In the genomic region with DNA sequence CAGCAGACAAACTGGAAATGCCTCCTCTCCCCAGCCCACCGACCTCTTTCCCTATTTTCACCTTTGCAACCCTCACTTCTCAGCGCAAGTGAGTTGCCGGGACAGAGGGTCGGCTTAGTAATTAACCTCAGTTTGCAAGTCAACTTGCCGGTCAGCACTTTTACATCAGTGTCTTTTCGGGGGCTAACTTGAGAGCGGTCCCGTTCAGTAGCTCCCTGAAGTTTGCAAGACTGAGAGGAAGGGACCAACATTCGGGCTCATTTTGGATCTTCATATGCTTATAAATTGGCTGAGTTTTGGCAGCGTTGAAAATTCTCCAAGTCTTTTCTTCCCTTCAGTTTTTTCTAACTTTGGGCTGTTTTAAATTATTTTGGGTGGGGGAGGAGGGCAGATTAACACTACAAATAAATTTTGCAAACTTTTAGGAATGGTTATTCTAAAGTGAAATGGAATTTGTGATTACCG, we compare ENCODE assay signal across 8 cellular contexts. TPM values are rescaled to one million over a fixed set of nuclear protein-coding genes. Genes with fewer than 3 reads are reported as not detected.
DNase-seq lines count a peak whose midpoint lies in the region; ATAC-seq, FAIRE-seq and TF ChIP-seq lines count a peak whose summit lies in the region.

No MANE protein-coding gene starts in this region.

- H3K9me3 ChIP-seq in A673 (ENCODE audit: low read depth, low read length, poor library complexity, severe bottlenecking) (no peaks in the 10 kb centered on the region), mucosa of stomach (ENCODE audit: control insufficient read depth, low read length) (no peaks in the 10 kb centered on the region)

- CTCF ChIA-PET in A673 (lab: Charles Lee): no interaction called here

- peak overlapping the region; percentile 71 for H3K4me3 ChIP-seq in A673 (ENCODE audit: low read depth, low read length, poor library complexity, severe bottlenecking)
- peak overlapping the region; percentile 57 for H3K4me3 ChIP-seq in bronchial epithelial cell (ENCODE audit: low read depth, low read length)
- H3K4me3 ChIP-seq in mucosa of stomach (ENCODE audit: low read length): peak overlapping the region; percentile 75

- no peaks in the 10 kb centered on the region for H3K36me3 ChIP-seq in A673 (ENCODE audit: insufficient read depth, low read length, poor library complexity, severe bottlenecking)
- peaks cover 1% of the 10 kb centered on the region for H3K36me3 ChIP-seq in bronchial epithelial cell (ENCODE audit: control insufficient read depth, insufficient read depth, low read length)
- H3K36me3 ChIP-seq in mucosa of stomach (ENCODE audit: control insufficient read depth, insufficient read depth, low read length): no peaks in the 10 kb centered on the region

- no peak for FAIRE-seq in bronchial epithelial cell (lab: Jason Lieb, UNC)

- H3K27me3 ChIP-seq in A673 (replicated peaks; ENCODE audit: insufficient read depth, low read depth, low read length, poor library complexity): no peaks in the 10 kb centered on the region
- no peaks in the 10 kb centered on the region for H3K27me3 ChIP-seq in bronchial epithelial cell (ENCODE audit: control insufficient read depth, insufficient read depth, low read length)
- H3K27me3 ChIP-seq in mucosa of stomach (ENCODE audit: control insufficient read depth, insufficient read depth, low read length): no peaks in the 10 kb centered on the region

- peaks cover 10% of the 10 kb centered on the region for H3K4me1 ChIP-seq in A673 (ENCODE audit: insufficient read depth, low read length, poor library complexity, severe bottlenecking)
- H3K4me1 ChIP-seq in mucosa of stomach (ENCODE audit: control insufficient read depth, insufficient read depth, low read length): peaks cover 3% of the 10 kb centered on the region

- BruUV-seq in A673 (replicated peaks; lab: Mats Ljungman, UMichigan): no TSS peak

- TF ChIP-seq POLR2A in erythroblast (IDR thresholded peaks at IDR 0.05; ENCODE audit: low read length): no peak

- POLR2A ChIA-PET in A673 (lab: Charles Lee; ENCODE audit: low non-redundant PET): no interaction called here

- intact Hi-C loops in A673 (cut with micrococcal nuclease; ENCODE audit: unreplicated experiment): no loop called here

- TF ChIP-seq CTCF in A673 (conservative IDR thresholded peaks at IDR 0.05; ENCODE audit: low read depth, low read length) (no peak), bronchial epithelial cell (IDR thresholded peaks at IDR 0.05; ENCODE audit: insufficient read depth, low read length, severe bottlenecking) (no peak)

- peak overlapping the region; percentile 58 for H3K9ac ChIP-seq in mucosa of stomach (ENCODE audit: low read length)

- ATAC-seq in HG03378 (IDR thresholded peaks at IDR 0.05; ENCODE audit: unreplicated experiment): peak; percentile 3

- DNase-seq in A673 (ENCODE audit: low spot score) (no peak), bronchial epithelial cell (ENCODE audit: low read depth) (no peak), pons (ENCODE audit: low spot score) (no peak), SKM-1 treated with dmso at 0.1 percent for 144 hours (lab: John Stamatoyannopoulos, UW; ENCODE audit: unreplicated experiment) (no peak), DMS 273 (lab: John Stamatoyannopoulos, UW; ENCODE audit: unreplicated experiment) (no peak), erythroblast (lab: John Stamatoyannopoulos, UW) (no peak)

- H3K27ac ChIP-seq in A673 (ENCODE audit: low read depth, low read length, poor library complexity, severe bottlenecking): peak overlapping the region; percentile 93

RNA-seq across cellular contexts. Expression of gene BRMS1L, which starts 0.8 kb away (rescaled TPM):
- total RNA-seq in A673 (2021) (14.4 and 14.6 TPM in 2 replicates), bronchial epithelial cell (3.9 and 4.6 TPM in 2 replicates)

RNA-seq across cellular contexts. Expression of gene RALGAPA1, which starts 17.9 kb away (rescaled TPM):
- total RNA-seq in A673 (2021) (42.4 and 43.5 TPM in 2 replicates), bronchial epithelial cell (28.2 and 44.5 TPM in 2 replicates)
